ENCODE assay signal across 11 cellular contexts in the genomic region with DNA sequence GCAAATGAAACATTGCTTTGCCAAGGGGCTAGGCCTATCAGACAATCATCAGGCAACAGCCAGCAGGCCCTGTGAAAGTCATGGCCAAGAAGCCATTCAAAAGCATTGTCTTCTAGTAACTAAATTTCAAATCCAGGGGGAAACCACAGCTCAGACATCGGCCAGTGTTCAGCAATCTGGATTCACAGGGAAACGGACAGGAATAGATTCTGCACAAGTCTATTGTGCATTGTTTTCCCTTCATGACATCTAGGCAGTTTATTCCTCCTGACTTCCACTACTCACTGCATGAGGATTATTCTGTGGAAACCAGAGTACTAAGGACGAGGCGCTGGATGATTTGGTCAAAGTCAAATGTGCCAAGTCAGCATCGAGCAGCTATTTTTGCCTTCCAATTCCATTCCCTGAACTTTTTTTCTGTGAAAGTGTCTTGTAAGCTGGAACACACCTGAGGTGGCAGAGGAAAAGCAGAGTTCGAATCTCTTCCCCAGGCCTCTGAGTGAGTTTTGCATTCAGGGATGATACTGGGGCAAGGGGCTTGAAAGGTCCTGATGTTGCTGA.
DNase-seq lines count a peak whose midpoint lies in the region; ATAC-seq lines count a peak whose summit lies in the region.
"Had no signal": no experiment of that assay in that cellular context is flagged by ENCODE, and none has a peak within 500 bp of the region (broad histone marks: within the 10 kb centered on the region; RNA-seq: fewer than 3 reads in every experiment).

No MANE protein-coding gene starts in this region.

- H3K4me1 Mint-ChIP-seq in activated naive CD4-positive, alpha-beta T cell treated with anti-CD3 and anti-CD28 coated beads for 36 hours (ENCODE audit: low read depth), result peaks cover 66% of the 10 kb centered on the region
- peaks cover 74% of the 10 kb centered on the region for H3K4me1 Mint-ChIP-seq in activated naive CD8-positive, alpha-beta T cell (ENCODE audit: low read depth)

- peak overlapping the region; percentile 15 for H3K27ac Mint-ChIP-seq in activated naive CD4-positive, alpha-beta T cell treated with anti-CD3 and anti-CD28 coated beads for 36 hours
- H3K27ac Mint-ChIP-seq in activated naive CD8-positive, alpha-beta T cell, result peak overlapping the region; percentile 99

- H3K27ac ChIP-seq in thymus (ENCODE audit: low read depth), result peak overlapping the region; percentile 91

- CTCF ChIA-PET in activated naive CD4-positive, alpha-beta T cell treated with anti-CD3 and anti-CD28 coated beads for 36 hours (lab: Charles Lee), result interaction anchor here (0.5 to 2.2 kb wide), 8 partner anchors 20 to 182 kb away, joined by 3 to 15 read pairs (median 3); no protein-coding TSS in a partner anchor

- ATAC-seq in GM18861 (IDR thresholded peaks at IDR 0.05; ENCODE audit: unreplicated experiment) (no peak), GM21825 (IDR thresholded peaks at IDR 0.05; ENCODE audit: unreplicated experiment) (no peak)

- H3K36me3 ChIP-seq in thymus (ENCODE audit: control insufficient read depth, insufficient read depth), result no peaks in the 10 kb centered on the region

- peaks cover 14% of the 10 kb centered on the region for H3K36me3 Mint-ChIP-seq in activated naive CD4-positive, alpha-beta T cell treated with anti-CD3 and anti-CD28 coated beads for 36 hours (ENCODE audit: low read depth)
- peaks cover 19% of the 10 kb centered on the region for H3K36me3 Mint-ChIP-seq in activated naive CD8-positive, alpha-beta T cell

- H3K4me1 ChIP-seq in thymus (ENCODE audit: control insufficient read depth, insufficient read depth, low read length), result peaks cover 35% of the 10 kb centered on the region

- no peak for DNase-seq in activated naive CD4-positive, alpha-beta T cell treated with anti-CD3 and anti-CD28 coated beads for 36 hours
- DNase-seq in activated naive CD4-positive, alpha-beta T cell treated with anti-CD3 and anti-CD28 coated beads, Interleukin-2, amount 50 U/mL, for 16 hours, result no peak
- DNase-seq in medulla oblongata (ENCODE audit: extremely low spot score) (peak; percentile 46), amygdala (lab: John Stamatoyannopoulos, UW) (no peak)
- DNase-seq: amniotic stem cell, midbrain, NCI-H748 treated with DMSO at 0.1 percent for 48 hours had no signal

- intact Hi-C loops in activated naive CD4-positive, alpha-beta T cell treated with anti-CD3 and anti-CD28 coated beads for 36 hours (cut with micrococcal nuclease), result no loop called here

- no peaks in the 10 kb centered on the region for H3K27me3 Mint-ChIP-seq in activated naive CD4-positive, alpha-beta T cell treated with anti-CD3 and anti-CD28 coated beads for 36 hours (ENCODE audit: low read depth)
- no peaks in the 10 kb centered on the region for H3K27me3 Mint-ChIP-seq in activated naive CD8-positive, alpha-beta T cell

- H3K9me3 Mint-ChIP-seq in activated naive CD4-positive, alpha-beta T cell treated with anti-CD3 and anti-CD28 coated beads for 36 hours, result peaks cover 5% of the 10 kb centered on the region
- H3K9me3 Mint-ChIP-seq in activated naive CD8-positive, alpha-beta T cell (ENCODE audit: low read depth), result peaks cover 5% of the 10 kb centered on the region

- no peaks in the 10 kb centered on the region for H3K9me3 ChIP-seq in thymus (ENCODE audit: control insufficient read depth)

- no peak overlapping the region for H3K4me3 ChIP-seq in thymus (ENCODE audit: low read length)

- WGBS in thymus, result 96% methylated on average over 6 of the region's 6 CpGs

- no peak overlapping the region for H3K4me3 Mint-ChIP-seq in activated naive CD4-positive, alpha-beta T cell treated with anti-CD3 and anti-CD28 coated beads for 36 hours
- peak overlapping the region; percentile 85 for H3K4me3 Mint-ChIP-seq in activated naive CD8-positive, alpha-beta T cell

- H3K27me3 ChIP-seq in thymus (ENCODE audit: control insufficient read depth, insufficient read depth), result no peaks in the 10 kb centered on the region
